In the genomic region with DNA sequence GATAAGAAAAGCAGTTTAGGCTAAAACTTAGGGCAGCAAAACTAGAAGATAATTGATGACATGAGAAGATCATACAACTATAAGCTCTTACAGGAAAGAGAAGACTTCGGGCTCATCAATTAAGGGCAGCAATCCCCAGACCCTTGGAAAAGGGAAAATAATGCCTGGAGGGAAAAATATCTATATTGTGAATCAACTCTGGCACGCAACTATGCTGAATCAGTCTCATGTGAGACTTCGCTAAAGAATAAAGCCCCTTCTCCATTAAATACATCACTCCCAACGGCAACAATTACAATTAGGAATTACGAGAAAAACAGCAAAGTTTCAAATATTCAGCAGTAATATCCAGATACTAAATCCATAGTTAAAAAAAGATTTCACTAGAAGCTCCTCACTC, we compare ENCODE assay signal across 28 cellular contexts.
"Had no signal": no experiment of that assay in that cellular context is flagged by ENCODE, and none has a peak within 500 bp of the region (broad histone marks: within the 10 kb centered on the region; RNA-seq: fewer than 3 reads in every experiment).

No MANE protein-coding gene starts in this region.

- H3K36me3 Mint-ChIP-seq: activated CD4-positive, alpha-beta memory T cell treated with anti-CD3 and anti-CD28 coated beads for 36 hours; activated naive CD4-positive, alpha-beta T cell treated with anti-CD3 and anti-CD28 coated beads, Interleukin-2, amount 50 U/mL, for 72 hours; brain; WTC11 had no signal

- H3K9me3 Mint-ChIP-seq: activated T-helper 1 cell treated with anti-CD3 and anti-CD28 coated beads, Interleukin-12 subunit alpha, Interleukin-12 subunit beta, Interleukin-2, Interleukin-4 antibody, amounts not matched to agents 30 ng/mL and 10 ng/mL and 1 ng/mL, durations not matched to agents 14 hours and 24 hours and 36 hours; brain; T-helper 1 cell treated with Interleukin-12 subunit alpha and Interleukin-12 subunit beta and Interleukin-4 antibody, amounts not matched to agents 30 μg/mL and 1 μg/mL, for 36 hours; WTC11 had no signal

- DNase-seq: activated CD4-positive, alpha-beta memory T cell treated with anti-CD3 and anti-CD28 coated beads for 36 hours; activated CD4-positive, alpha-beta T cell treated with anti-CD3 and anti-CD28 coated beads for 4 hours; activated CD4-positive, alpha-beta T cell treated with anti-CD3 and anti-CD28 coated beads, Interleukin-2, amount 50 U/mL, for 1 hour; activated CD4-positive, CD25-positive, alpha-beta regulatory T cell treated with anti-CD3 and anti-CD28 coated beads, Interleukin-2, amount 50 U/mL, for 72 hours; activated CD8-positive, alpha-beta memory T cell treated with anti-CD3 and anti-CD28 coated beads, Interleukin-2, amount 50 U/mL, for 4 hours; activated gamma-delta T cell treated with Interleukin-2 at 50 U/mL for 16 hours; activated naive CD4-positive, alpha-beta T cell treated with anti-CD3 and anti-CD28 coated beads for 36 hours; activated T-cell treated with anti-CD3 and anti-CD28 coated beads for 4 hours; activated T-cell treated with anti-CD3 and anti-CD28 coated beads, Interleukin-2, amount 50 U/mL, for 4 hours; anterior cingulate cortex; caudate nucleus; cerebellar nuclear complex; NCI-H1092 treated with DMSO at 0.1 percent for 48 hours; NCI-H187 treated with DMSO at 0.1 percent for 48 hours; NCI-H2227 treated with DMSO at 0.1 percent for 48 hours; NCI-H510A treated with DMSO at 0.1 percent for 48 hours; NCI-H526 treated with DMSO at 0.1 percent for 48 hours; NCI-H774; Right ventricle myocardium superior had no signal

- H3K4me1 Mint-ChIP-seq: brain had no signal

- FAIRE-seq: bronchial epithelial cell, TTC549 had no signal

- H3K27me3 Mint-ChIP-seq: activated CD4-positive, alpha-beta memory T cell treated with anti-CD3 and anti-CD28 coated beads for 36 hours; brain had no signal

- H3K4me3 Mint-ChIP-seq: activated CD4-positive, alpha-beta memory T cell treated with anti-CD3 and anti-CD28 coated beads for 36 hours; activated naive CD4-positive, alpha-beta T cell treated with anti-CD3 and anti-CD28 coated beads for 36 hours; activated T-cell treated with anti-CD3 and anti-CD28 coated beads, Interleukin-2, amount 50 U/mL, for 4 hours; activated T-helper 1 cell treated with anti-CD3 and anti-CD28 coated beads, Interleukin-12 subunit alpha, Interleukin-12 subunit beta, Interleukin-2, Interleukin-4 antibody, amounts not matched to agents 30 ng/mL and 10 ng/mL and 1 ng/mL, durations not matched to agents 14 hours and 24 hours and 36 hours; brain; T-helper 1 cell treated with Interleukin-12 subunit alpha and Interleukin-12 subunit beta and Interleukin-4 antibody, amounts not matched to agents 30 μg/mL and 1 μg/mL, for 36 hours; T-helper 2 cell treated with Interferon-gamma antibody and Interleukin-4, amounts not matched to agents 5 μg/mL and 100 μg/mL, for 36 hours; WTC11 had no signal

- H3K4me3 ChIP-seq: SK-N-MC had no signal

- H3K27ac Mint-ChIP-seq: activated CD4-positive, alpha-beta memory T cell treated with anti-CD3 and anti-CD28 coated beads for 36 hours; activated naive CD4-positive, alpha-beta T cell treated with anti-CD3 and anti-CD28 coated beads for 36 hours; activated naive CD4-positive, alpha-beta T cell treated with anti-CD3 and anti-CD28 coated beads, Interleukin-2, amount 50 U/mL, for 72 hours; activated T-helper 1 cell treated with anti-CD3 and anti-CD28 coated beads, Interleukin-12 subunit alpha, Interleukin-12 subunit beta, Interleukin-2, Interleukin-4 antibody, amounts not matched to agents 30 ng/mL and 10 ng/mL and 1 ng/mL, durations not matched to agents 14 hours and 24 hours and 36 hours; brain; T-helper 1 cell treated with Interleukin-12 subunit alpha and Interleukin-12 subunit beta and Interleukin-4 antibody, amounts not matched to agents 30 μg/mL and 1 μg/mL, for 36 hours; T-helper 2 cell treated with Interferon-gamma antibody and Interleukin-4, amounts not matched to agents 5 μg/mL and 100 μg/mL, for 36 hours; WTC11 had no signal

- H3K27ac ChIP-seq: SK-N-MC had no signal

- ATAC-seq: activated naive CD4-positive, alpha-beta T cell treated with anti-CD3 and anti-CD28 coated beads, Interleukin-2, amount 50 U/mL, for 72 hours; activated T-cell treated with anti-CD3 and anti-CD28 coated beads, Interleukin-2, amount 50 U/mL, for 4 hours; WTC11 had no signal
